ENCODE assay signal across 11 cellular contexts in genomic region chr18:9091066-9091476, GRCh38. TPM values are rescaled to one million over a fixed set of nuclear protein-coding genes. Genes with fewer than 3 reads are reported as not detected.
DNase-seq lines count a peak whose midpoint lies in the region; ATAC-seq and TF ChIP-seq lines count a peak whose summit lies in the region.
"Had no signal": no experiment of that assay in that cellular context is flagged by ENCODE, and none has a peak within 500 bp of the region (broad histone marks: within the 10 kb centered on the region; RNA-seq: fewer than 3 reads in every experiment).

No MANE protein-coding gene starts in this region.

- intact Hi-C loops in MCF 10A (cut with micrococcal nuclease): no loop called here

- no TSS peak for BruUV-seq in MCF 10A (replicated peaks; lab: Mats Ljungman, UMichigan)

- DNase-seq in OCI-M1 (lab: John Stamatoyannopoulos, UW): peak; percentile 50
- peak; percentile 45 for DNase-seq in activated CD4-positive, CD25-positive, alpha-beta regulatory T cell treated with anti-CD3 and anti-CD28 coated beads, Interleukin-2, amount 50 U/mL, for 72 hours
- DNase-seq in activated naive CD4-positive, alpha-beta T cell treated with anti-CD3 and anti-CD28 coated beads, Interleukin-2, amount 50 U/mL, for 72 hours (ENCODE audit: low spot score in 2 of 2): peak in 1 of 2 donors; percentile 49
- peak; percentile 55 for DNase-seq in stimulated activated CD4-positive, alpha-beta T cell treated with anti-CD3 and anti-CD28 coated beads, Interleukin-4, amount 100 ng/mL, for 24 hours
- DNase-seq in MCF 10A (ENCODE audit: unreplicated experiment): no peak
- no peak for DNase-seq in omental fat pad (ENCODE audit: low spot score)
- DNase-seq: left lung, NCI-H748 treated with DMSO at 0.1 percent for 48 hours had no signal

- TF ChIP-seq CTCF in MCF 10A (IDR thresholded peaks at IDR 0.05; ENCODE audit: unreplicated experiment) (no peak), omental fat pad (IDR thresholded peaks at IDR 0.05) (no peak)

- CTCF ChIA-PET in MCF 10A (lab: Yijun Ruan, JAX): no interaction called here

- peak overlapping the region; percentile 99 to 100 for H3K27ac Mint-ChIP-seq in activated naive CD4-positive, alpha-beta T cell treated with anti-CD3 and anti-CD28 coated beads, Interleukin-2, amount 50 U/mL, for 72 hours
- H3K27ac Mint-ChIP-seq in MCF 10A (ENCODE audit: low read depth, unreplicated experiment): no peak overlapping the region
- H3K27ac Mint-ChIP-seq: brain had no signal

- no peaks in the 10 kb centered on the region for H3K27me3 Mint-ChIP-seq in MCF 10A (ENCODE audit: insufficient read depth, unreplicated experiment)

- peak; percentile 68 to 72 for ATAC-seq in activated naive CD4-positive, alpha-beta T cell treated with anti-CD3 and anti-CD28 coated beads, Interleukin-2, amount 50 U/mL, for 72 hours
- ATAC-seq in omental fat pad (ENCODE audit: low FRiP score): no peak
- no peak for ATAC-seq in GM21447 (IDR thresholded peaks at IDR 0.05; ENCODE audit: unreplicated experiment)
- no peak for ATAC-seq in GM21737 (IDR thresholded peaks at IDR 0.05; ENCODE audit: unreplicated experiment)
- ATAC-seq: left lung had no signal

- peaks cover 6 to 8% of the 10 kb centered on the region in 2 donors for H3K9me3 Mint-ChIP-seq in activated naive CD4-positive, alpha-beta T cell treated with anti-CD3 and anti-CD28 coated beads, Interleukin-2, amount 50 U/mL, for 72 hours
- no peaks in the 10 kb centered on the region for H3K9me3 Mint-ChIP-seq in MCF 10A (ENCODE audit: unreplicated experiment)
- H3K9me3 Mint-ChIP-seq: brain had no signal

- peaks cover 10 to 52% of the 10 kb centered on the region in 2 donors for H3K36me3 Mint-ChIP-seq in activated naive CD4-positive, alpha-beta T cell treated with anti-CD3 and anti-CD28 coated beads, Interleukin-2, amount 50 U/mL, for 72 hours
- H3K36me3 Mint-ChIP-seq in MCF 10A (ENCODE audit: insufficient read depth, unreplicated experiment): no peaks in the 10 kb centered on the region
- H3K36me3 Mint-ChIP-seq: brain had no signal

- POLR2A ChIA-PET in MCF 10A (lab: Yijun Ruan, JAX): no interaction called here

- H3K4me1 Mint-ChIP-seq in MCF 10A (ENCODE audit: insufficient read depth, unreplicated experiment): no peaks in the 10 kb centered on the region

- no peak overlapping the region for H3K4me3 Mint-ChIP-seq in MCF 10A (ENCODE audit: unreplicated experiment)
- H3K4me3 Mint-ChIP-seq: brain had no signal

RNA-seq across cellular contexts. Expression of gene NDUFV2, which starts 11.4 kb away (rescaled TPM):
- total RNA-seq in activated naive CD4-positive, alpha-beta T cell treated with anti-CD3 and anti-CD28 coated beads, Interleukin-2, amount 50 U/mL, for 72 hours: 100 to 1,000 TPM; 311 to 402 TPM
- total RNA-seq in MCF 10A (2022) (192 and 202 TPM in 2 replicates), omental fat pad (10 to 100 TPM; 86.1 to 92.1 (median 88.8) TPM)

RNA-seq across cellular contexts. Expression of gene ANKRD12, which starts 45.5 kb away (rescaled TPM):
- 10 to 100 TPM; 63.7 to 72.3 TPM for total RNA-seq in activated naive CD4-positive, alpha-beta T cell treated with anti-CD3 and anti-CD28 coated beads, Interleukin-2, amount 50 U/mL, for 72 hours
- total RNA-seq in MCF 10A (2022) (25.3 and 36.7 TPM in 2 replicates), omental fat pad (10 to 100 TPM; 45.6 to 58.6 (median 47.4) TPM)

Comparison
In these comparisons a context has a peak if more than half of its experiments do, and no peak if none do; other contexts are left out.
1. DNase-seq: peak in OCI-M1 (single experiment), activated CD4-positive, CD25-positive, alpha-beta regulatory T cell treated with anti-CD3 and anti-CD28 coated beads, Interleukin-2, amount 50 U/mL, for 72 hours (single experiment) and stimulated activated CD4-positive, alpha-beta T cell treated with anti-CD3 and anti-CD28 coated beads, Interleukin-4, amount 100 ng/mL, for 24 hours (single experiment); none in MCF 10A (single experiment) and omental fat pad (single experiment).
2. ATAC-seq: peak in activated naive CD4-positive, alpha-beta T cell treated with anti-CD3 and anti-CD28 coated beads, Interleukin-2, amount 50 U/mL, for 72 hours (2 of 2); none in omental fat pad (single experiment), GM21447 (single experiment) and GM21737 (single experiment).